Comparison of ENCODE assay signal across 11 cellular contexts in genomic region chr6:1958257-1958656, GRCh38.
DNase-seq lines count a peak whose midpoint lies in the region; ATAC-seq and TF ChIP-seq lines count a peak whose summit lies in the region.
"Had no signal": no experiment of that assay in that cellular context is flagged by ENCODE, and none has a peak within 500 bp of the region (broad histone marks: within the 10 kb centered on the region; RNA-seq: fewer than 3 reads in every experiment).

No MANE protein-coding gene starts in this region.

- H3K79me2 ChIP-seq in trophoblast cell (ENCODE audit: control insufficient read depth, insufficient read depth, low read length, poor library complexity): no peaks in the 10 kb centered on the region

- H3K4me1 Mint-ChIP-seq in chondrocyte (ENCODE audit: low read depth): peaks cover 26% of the 10 kb centered on the region

- no peak overlapping the region for H2BK120ac ChIP-seq in trophoblast cell (ENCODE audit: insufficient read depth, low read length, poor library complexity)

- H3K36me3 Mint-ChIP-seq in chondrocyte (ENCODE audit: low read depth): no peaks in the 10 kb centered on the region

- no peak overlapping the region for H2AK5ac ChIP-seq in trophoblast cell (ENCODE audit: low read length)

- no peak for ATAC-seq in HG03442 (IDR thresholded peaks at IDR 0.05; ENCODE audit: unreplicated experiment)

- H3K9me3 ChIP-seq in trophoblast cell (ENCODE audit: insufficient read depth, low read depth, low read length): no peaks in the 10 kb centered on the region

- H3K36me3 ChIP-seq in trophoblast cell (ENCODE audit: control insufficient read depth in 1 of 2, insufficient read depth in 2 of 2, low read length in 2 of 2): no peaks in the 10 kb centered on the region

- peaks cover 5 to 6% of the 10 kb centered on the region in 2 experiments for H3K4me1 ChIP-seq in trophoblast cell (ENCODE audit: control insufficient read depth in 1 of 2, insufficient read depth in 2 of 2, low read length in 2 of 2)

- no peak overlapping the region for H4K12ac ChIP-seq in trophoblast cell (ENCODE audit: low read depth, low read length)

- no peak overlapping the region for H2BK5ac ChIP-seq in trophoblast cell (ENCODE audit: low read depth, low read length, poor library complexity)

- no peaks in the 10 kb centered on the region for H3K9me3 Mint-ChIP-seq in chondrocyte (ENCODE audit: low read depth)

- no peak overlapping the region for H2BK12ac ChIP-seq in trophoblast cell (ENCODE audit: low read length)

- no peaks in the 10 kb centered on the region for H3K79me1 ChIP-seq in trophoblast cell (ENCODE audit: low read length)

- no peak overlapping the region for H3K4me3 Mint-ChIP-seq in chondrocyte (ENCODE audit: unreplicated experiment)

- H2AFZ ChIP-seq in trophoblast cell (ENCODE audit: insufficient read depth, low read length, poor library complexity): no peak overlapping the region

- no peak overlapping the region for H3K18ac ChIP-seq in trophoblast cell (ENCODE audit: low read length)

- H3K14ac ChIP-seq in trophoblast cell (ENCODE audit: low read length): no peak overlapping the region

- no peak overlapping the region for H3K9ac ChIP-seq in trophoblast cell (ENCODE audit: low read length)

- DNase-seq in GDM1 (lab: John Stamatoyannopoulos, UW) (peak; percentile 21), Kasumi-1 (lab: John Stamatoyannopoulos, UW) (peak; percentile 5 to 14), chondrocyte (ENCODE audit: low spot score) (no peak), trophoblast cell (peak; percentile 33 to 52), middle frontal gyrus (ENCODE audit: extremely low spot score, low spot score) (no peak), NCI-H524 treated with DMSO at 0.1 percent for 48 hours (lab: John Stamatoyannopoulos, UW) (no peak)
- DNase-seq: AML-193, NCI-H1105, NCI-H187, SHP77 treated with DMSO at 0.1 percent for 48 hours had no signal

- WGBS in trophoblast cell (ENCODE audit: extremely low coverage, insufficient coverage, insufficient read length): no CpG with 5 or more reads among the region's 4 CpGs

- no peak overlapping the region for H3K4me2 ChIP-seq in trophoblast cell (ENCODE audit: low read length)

- H3K4me3 ChIP-seq in trophoblast cell (ENCODE audit: low read depth, low read length): no peak overlapping the region

- no peak overlapping the region for H3K27ac ChIP-seq in trophoblast cell (ENCODE audit: low read depth, low read length)

- H3K4ac ChIP-seq in trophoblast cell (ENCODE audit: low read depth, low read length): no peak overlapping the region

- no peak overlapping the region for H4K8ac ChIP-seq in trophoblast cell (ENCODE audit: low read depth, low read length)

- no peak for TF ChIP-seq CTCF in chondrocyte (IDR thresholded peaks at IDR 0.05)

- no peaks in the 10 kb centered on the region for H3K27me3 Mint-ChIP-seq in chondrocyte (ENCODE audit: low read depth)

- H3K23ac ChIP-seq in trophoblast cell (ENCODE audit: low read length): no peak overlapping the region

- no peak overlapping the region for H4K91ac ChIP-seq in trophoblast cell (ENCODE audit: low read depth, low read length)

- peak overlapping the region; percentile 42 for H3K27ac Mint-ChIP-seq in chondrocyte (ENCODE audit: unreplicated experiment)

- no peaks in the 10 kb centered on the region for H3K27me3 ChIP-seq in trophoblast cell (ENCODE audit: insufficient read depth, low read length)

Comparison
In these comparisons a context has a peak if more than half of its experiments do, and no peak if none do; other contexts are left out.
1. DNase-seq: peak in GDM1 (single experiment), Kasumi-1 (2 of 2) and trophoblast cell (2 of 2); none in chondrocyte (single experiment), middle frontal gyrus (single experiment) and NCI-H524 treated with DMSO at 0.1 percent for 48 hours (single experiment).